1 cellular context compared by ENCODE assay signal in the genomic region with DNA sequence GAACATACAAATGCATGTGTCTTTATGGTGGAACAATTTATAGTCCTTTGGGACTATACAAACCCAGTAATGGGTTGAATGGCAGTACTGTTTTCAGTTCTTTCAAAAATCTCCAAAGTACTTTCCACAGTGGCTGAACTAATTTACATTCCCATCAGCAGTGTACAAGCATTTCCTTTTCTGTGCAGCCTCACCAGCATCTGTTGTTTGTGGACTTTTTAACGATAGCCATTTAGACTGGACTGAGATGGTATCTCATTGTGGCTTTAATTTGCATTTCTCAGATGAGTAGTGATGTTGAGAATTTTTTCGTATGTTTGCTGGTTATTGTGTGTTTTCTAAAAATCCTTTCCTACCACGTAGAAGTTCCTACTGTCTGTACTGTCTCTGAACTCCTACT.
TF ChIP-seq lines count a peak whose summit lies in the region.

No MANE protein-coding gene starts in this region.

TF ChIP-seq in GM12878, 131 proteins besides CTCF, POLR2A, EP300 and RAD21 (continued from another document):
- TF ChIP-seq, protein P1, sequence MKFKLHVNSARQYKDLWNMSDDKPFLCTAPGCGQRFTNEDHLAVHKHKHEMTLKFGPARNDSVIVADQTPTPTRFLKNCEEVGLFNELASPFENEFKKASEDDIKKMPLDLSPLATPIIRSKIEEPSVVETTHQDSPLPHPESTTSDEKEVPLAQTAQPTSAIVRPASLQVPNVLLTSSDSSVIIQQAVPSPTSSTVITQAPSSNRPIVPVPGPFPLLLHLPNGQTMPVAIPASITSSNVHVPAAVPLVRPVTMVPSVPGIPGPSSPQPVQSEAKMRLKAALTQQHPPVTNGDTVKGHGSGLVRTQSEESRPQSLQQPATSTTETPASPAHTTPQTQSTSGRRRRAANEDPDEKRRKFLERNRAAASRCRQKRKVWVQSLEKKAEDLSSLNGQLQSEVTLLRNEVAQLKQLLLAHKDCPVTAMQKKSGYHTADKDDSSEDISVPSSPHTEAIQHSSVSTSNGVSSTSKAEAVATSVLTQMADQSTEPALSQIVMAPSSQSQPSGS (IDR thresholded peaks at IDR 0.05; ENCODE audit: low read length), result no peak
- no peak for TF ChIP-seq PAX5 (IDR thresholded peaks at IDR 0.05; ENCODE audit: borderline replicate concordance, low read depth, low read length)
- TF ChIP-seq RBBP5 (conservative IDR thresholded peaks at IDR 0.05), result no peak
- TF ChIP-seq CREB1 (IDR thresholded peaks at IDR 0.05; ENCODE audit: low read depth), result no peak
- TF ChIP-seq, protein P2, sequence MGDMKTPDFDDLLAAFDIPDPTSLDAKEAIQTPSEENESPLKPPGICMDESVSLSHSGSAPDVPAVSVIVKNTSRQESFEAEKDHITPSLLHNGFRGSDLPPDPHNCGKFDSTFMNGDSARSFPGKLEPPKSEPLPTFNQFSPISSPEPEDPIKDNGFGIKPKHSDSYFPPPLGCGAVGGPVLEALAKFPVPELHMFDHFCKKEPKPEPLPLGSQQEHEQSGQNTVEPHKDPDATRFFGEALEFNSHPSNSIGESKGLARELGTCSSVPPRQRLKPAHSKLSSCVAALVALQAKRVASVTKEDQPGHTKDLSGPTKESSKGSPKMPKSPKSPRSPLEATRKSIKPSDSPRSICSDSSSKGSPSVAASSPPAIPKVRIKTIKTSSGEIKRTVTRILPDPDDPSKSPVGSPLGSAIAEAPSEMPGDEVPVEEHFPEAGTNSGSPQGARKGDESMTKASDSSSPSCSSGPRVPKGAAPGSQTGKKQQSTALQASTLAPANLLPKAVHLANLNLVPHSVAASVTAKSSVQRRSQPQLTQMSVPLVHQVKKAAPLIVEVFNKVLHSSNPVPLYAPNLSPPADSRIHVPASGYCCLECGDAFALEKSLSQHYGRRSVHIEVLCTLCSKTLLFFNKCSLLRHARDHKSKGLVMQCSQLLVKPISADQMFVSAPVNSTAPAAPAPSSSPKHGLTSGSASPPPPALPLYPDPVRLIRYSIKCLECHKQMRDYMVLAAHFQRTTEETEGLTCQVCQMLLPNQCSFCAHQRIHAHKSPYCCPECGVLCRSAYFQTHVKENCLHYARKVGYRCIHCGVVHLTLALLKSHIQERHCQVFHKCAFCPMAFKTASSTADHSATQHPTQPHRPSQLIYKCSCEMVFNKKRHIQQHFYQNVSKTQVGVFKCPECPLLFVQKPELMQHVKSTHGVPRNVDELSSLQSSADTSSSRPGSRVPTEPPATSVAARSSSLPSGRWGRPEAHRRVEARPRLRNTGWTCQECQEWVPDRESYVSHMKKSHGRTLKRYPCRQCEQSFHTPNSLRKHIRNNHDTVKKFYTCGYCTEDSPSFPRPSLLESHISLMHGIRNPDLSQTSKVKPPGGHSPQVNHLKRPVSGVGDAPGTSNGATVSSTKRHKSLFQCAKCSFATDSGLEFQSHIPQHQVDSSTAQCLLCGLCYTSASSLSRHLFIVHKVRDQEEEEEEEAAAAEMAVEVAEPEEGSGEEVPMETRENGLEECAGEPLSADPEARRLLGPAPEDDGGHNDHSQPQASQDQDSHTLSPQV (IDR thresholded peaks at IDR 0.05), result no peak
- no peak for TF ChIP-seq ZZZ3 (IDR thresholded peaks at IDR 0.05; ENCODE audit: control insufficient read depth, insufficient read length, low read depth)
- TF ChIP-seq PAX8 (IDR thresholded peaks at IDR 0.05), result no peak
- TF ChIP-seq, protein P3, sequence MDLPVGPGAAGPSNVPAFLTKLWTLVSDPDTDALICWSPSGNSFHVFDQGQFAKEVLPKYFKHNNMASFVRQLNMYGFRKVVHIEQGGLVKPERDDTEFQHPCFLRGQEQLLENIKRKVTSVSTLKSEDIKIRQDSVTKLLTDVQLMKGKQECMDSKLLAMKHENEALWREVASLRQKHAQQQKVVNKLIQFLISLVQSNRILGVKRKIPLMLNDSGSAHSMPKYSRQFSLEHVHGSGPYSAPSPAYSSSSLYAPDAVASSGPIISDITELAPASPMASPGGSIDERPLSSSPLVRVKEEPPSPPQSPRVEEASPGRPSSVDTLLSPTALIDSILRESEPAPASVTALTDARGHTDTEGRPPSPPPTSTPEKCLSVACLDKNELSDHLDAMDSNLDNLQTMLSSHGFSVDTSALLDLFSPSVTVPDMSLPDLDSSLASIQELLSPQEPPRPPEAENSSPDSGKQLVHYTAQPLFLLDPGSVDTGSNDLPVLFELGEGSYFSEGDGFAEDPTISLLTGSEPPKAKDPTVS (IDR thresholded peaks at IDR 0.05; ENCODE audit: low read depth, low read length), result no peak
- no peak for TF ChIP-seq NRF1 (conservative IDR thresholded peaks at IDR 0.05; ENCODE audit: low read depth, low read length)
